Comparison of ENCODE assay signal across 29 cellular contexts in the genomic region with DNA sequence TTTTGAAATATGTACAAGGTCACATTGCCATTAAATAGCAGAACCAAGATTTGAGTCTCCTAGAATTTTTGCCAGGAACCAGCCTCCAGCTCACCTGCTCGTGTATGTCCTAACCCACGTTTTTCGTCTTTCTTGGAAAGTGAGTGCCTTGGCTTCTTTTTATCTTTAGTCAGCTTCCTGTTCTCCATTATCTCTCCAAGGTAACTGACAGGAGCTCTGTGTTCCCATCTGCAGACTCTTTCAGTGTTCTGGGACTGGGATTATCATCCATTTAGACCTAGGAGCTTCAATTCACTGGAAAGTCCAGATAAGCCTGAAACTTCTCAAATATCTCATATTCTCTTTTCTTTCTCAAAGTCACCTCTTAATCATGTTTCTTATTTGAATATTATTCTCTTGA.
"Had no signal": no experiment of that assay in that cellular context is flagged by ENCODE, and none has a peak within 500 bp of the region (broad histone marks: within the 10 kb centered on the region; RNA-seq: fewer than 3 reads in every experiment).

No MANE protein-coding gene starts in this region.

- H3K4me1 ChIP-seq: gastrocnemius medialis, heart left ventricle, prostate gland, right atrium auricular region, sigmoid colon, testis, upper lobe of left lung had no signal

- H3K36me3 ChIP-seq: gastrocnemius medialis, heart left ventricle, prostate gland, upper lobe of left lung had no signal

- H2AFZ ChIP-seq: hepatocyte had no signal

- DNase-seq: effector CD8-positive, alpha-beta T cell; endodermal cell; foreskin fibroblast; gastrocnemius medialis; heart left ventricle; kidney; mucosa of descending colon; naive B cell; nucleus accumbens; sigmoid colon; stimulated activated CD4-positive, alpha-beta T cell treated with anti-CD3 and anti-CD28 coated beads, Interleukin-2, amount 100 ng/mL, for 24 hours; stimulated activated CD4-positive, alpha-beta T cell treated with anti-CD3 and anti-CD28 coated beads, Interleukin-4, amount 100 ng/mL, for 24 hours; stimulated activated naive CD8-positive, alpha-beta T cell treated with anti-CD3 and anti-CD28 coated beads, Interleukin-15, Interleukin-2, amounts not matched to agents 100 U/mL and 50 U/mL, for 24 hours; substantia nigra; testis; tibial artery; upper lobe of left lung had no signal

- H3K4me3 ChIP-seq: gastrocnemius medialis, heart left ventricle, hepatocyte, lung, mucosa of descending colon, prostate gland, right atrium auricular region, sigmoid colon, testis, tibial artery, upper lobe of left lung had no signal

- H3K79me2 ChIP-seq: hepatocyte had no signal

- H3K27ac Mint-ChIP-seq: dendritic cell treated with granulocyte-macrophage colony-stimulating factor and Interleukin-4, amounts not matched to agents 40 ng/mL and 50 ng/mL, for 4 days; endodermal cell; memory B cell; mesothelial cell of epicardium; natural killer cell treated with Interleukin-12 subunit alpha and Interleukin-12 subunit beta and Interleukin-15 and Interleukin-18, amount 100 ng/mL, for 72 hours; stimulated activated effector memory CD8-positive, alpha-beta T cell treated with anti-CD3 and anti-CD28 coated beads, Interleukin-12 subunit alpha, Interleukin-12 subunit beta, amount 100 ng/mL, for 72 hours had no signal

- H3K27ac ChIP-seq: epithelial cell of prostate, gastrocnemius medialis, heart left ventricle, hepatocyte, prostate gland, right atrium auricular region, sigmoid colon, testis, tibial artery, upper lobe of left lung had no signal

- H3K27me3 ChIP-seq: gastrocnemius medialis, heart left ventricle, hepatocyte, right atrium auricular region, sigmoid colon, testis, tibial artery, upper lobe of left lung had no signal

- H3K4me2 ChIP-seq: hepatocyte had no signal

- H3K4me3 Mint-ChIP-seq: dendritic cell treated with granulocyte-macrophage colony-stimulating factor and Interleukin-4, amounts not matched to agents 40 ng/mL and 50 ng/mL, for 4 days; endodermal cell; memory B cell; mesothelial cell of epicardium; naive B cell; natural killer cell treated with Interleukin-12 subunit alpha and Interleukin-12 subunit beta and Interleukin-15 and Interleukin-18, amount 100 ng/mL, for 72 hours; stimulated activated effector memory CD8-positive, alpha-beta T cell treated with anti-CD3 and anti-CD28 coated beads, Interleukin-12 subunit alpha, Interleukin-12 subunit beta, amount 100 ng/mL, for 72 hours had no signal

- H3K4me1 Mint-ChIP-seq: memory B cell; naive B cell; stimulated activated effector memory CD8-positive, alpha-beta T cell treated with anti-CD3 and anti-CD28 coated beads, Interleukin-12 subunit alpha, Interleukin-12 subunit beta, amount 100 ng/mL, for 72 hours had no signal

- ATAC-seq: esophagus mucosa; gastrocnemius medialis; heart left ventricle; left lobe of liver; mucosa of descending colon; natural killer cell treated with Interleukin-12 subunit alpha and Interleukin-12 subunit beta and Interleukin-15 and Interleukin-18, amount 100 ng/mL, for 72 hours; stimulated activated effector memory CD8-positive, alpha-beta T cell treated with anti-CD3 and anti-CD28 coated beads, Interleukin-12 subunit alpha, Interleukin-12 subunit beta, amount 100 ng/mL, for 72 hours; stimulated activated naive CD8-positive, alpha-beta T cell treated with anti-CD3 and anti-CD28 coated beads, Interleukin-15, Interleukin-2, amounts not matched to agents 100 U/mL and 50 U/mL, for 24 hours had no signal

- H3K9me3 ChIP-seq: gastrocnemius medialis, prostate gland, testis had no signal

- H3K27me3 Mint-ChIP-seq: dendritic cell treated with granulocyte-macrophage colony-stimulating factor and Interleukin-4, amounts not matched to agents 40 ng/mL and 50 ng/mL, for 4 days; memory B cell; naive B cell; natural killer cell treated with Interleukin-12 subunit alpha and Interleukin-12 subunit beta and Interleukin-15 and Interleukin-18, amount 100 ng/mL, for 72 hours had no signal

- H3K36me3 Mint-ChIP-seq: stimulated activated effector memory CD8-positive, alpha-beta T cell treated with anti-CD3 and anti-CD28 coated beads, Interleukin-12 subunit alpha, Interleukin-12 subunit beta, amount 100 ng/mL, for 72 hours had no signal
